Comparison of ENCODE assay signal across 13 cellular contexts in the genomic region with DNA sequence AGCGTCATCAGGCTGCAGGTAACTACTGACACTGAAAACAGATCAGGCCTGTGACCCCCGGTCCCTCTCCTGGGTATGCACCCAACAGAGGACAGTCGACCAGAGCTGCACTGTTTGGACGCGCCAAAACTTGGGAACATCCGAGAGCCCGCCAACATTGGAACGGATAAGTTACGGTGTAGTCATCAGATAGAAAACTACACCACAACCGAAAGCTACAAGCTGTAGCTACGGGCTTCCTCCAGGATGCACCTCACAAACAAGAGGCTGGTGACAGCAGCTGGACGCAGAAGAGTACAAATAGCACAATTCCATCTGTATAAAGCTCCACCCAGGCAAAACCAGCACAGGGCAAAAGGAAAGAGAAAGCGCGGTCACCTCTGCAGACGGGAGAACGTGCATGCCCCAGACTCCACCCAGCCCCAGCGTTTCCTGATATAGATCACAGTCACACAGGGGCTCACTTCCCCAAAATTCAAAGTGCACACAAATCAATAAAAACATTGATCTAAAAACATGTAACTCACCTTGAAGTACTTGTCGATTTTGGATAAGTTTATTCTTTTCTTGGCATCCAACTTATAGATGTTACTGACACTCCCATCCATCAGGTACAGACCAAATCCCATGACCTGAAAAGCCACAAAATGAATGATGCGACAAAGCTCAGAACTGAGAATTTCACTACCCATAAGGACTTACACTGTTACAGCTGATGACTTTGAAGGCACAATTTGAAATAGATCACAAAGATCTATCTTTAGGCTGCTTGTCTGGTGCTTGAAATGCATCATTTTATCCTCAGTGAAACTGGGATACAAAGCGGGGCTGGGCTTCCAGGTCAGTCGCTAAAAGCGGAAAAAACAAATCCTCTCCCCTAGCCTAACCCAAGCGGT. TPM values are rescaled to one million over a fixed set of nuclear protein-coding genes. Genes with fewer than 3 reads are reported as not detected.
DNase-seq lines count a peak whose midpoint lies in the region; ATAC-seq, FAIRE-seq and TF ChIP-seq lines count a peak whose summit lies in the region.
"Had no signal": no experiment of that assay in that cellular context is flagged by ENCODE, and none has a peak within 500 bp of the region (broad histone marks: within the 10 kb centered on the region; RNA-seq: fewer than 3 reads in every experiment).

No MANE protein-coding gene starts in this region.

- peaks cover 2% of the 10 kb centered on the region for H3K9me3 Mint-ChIP-seq in glutamatergic neuron (ENCODE audit: unreplicated experiment)
- H3K9me3 Mint-ChIP-seq in CD4-positive, alpha-beta T cell, result no peaks in the 10 kb centered on the region

- no peak overlapping the region for H3K4me3 Mint-ChIP-seq in glutamatergic neuron (ENCODE audit: unreplicated experiment)
- H3K4me3 Mint-ChIP-seq in CD4-positive, alpha-beta T cell, result no peak overlapping the region

- H3K27ac ChIP-seq in CD4-positive, alpha-beta T cell (ENCODE audit: low read depth, low read length), result no peak overlapping the region

- H3K27me3 Mint-ChIP-seq in glutamatergic neuron (ENCODE audit: unreplicated experiment), result peaks cover 3% of the 10 kb centered on the region
- H3K27me3 Mint-ChIP-seq in CD4-positive, alpha-beta T cell, result no peaks in the 10 kb centered on the region

- no peaks in the 10 kb centered on the region for H3K36me3 Mint-ChIP-seq in glutamatergic neuron (ENCODE audit: unreplicated experiment)
- no peaks in the 10 kb centered on the region for H3K36me3 Mint-ChIP-seq in CD4-positive, alpha-beta T cell (ENCODE audit: low read depth)

- ATAC-seq in GM19023 (IDR thresholded peaks at IDR 0.05; ENCODE audit: unreplicated experiment) (peak; percentile 85), GM21737 (IDR thresholded peaks at IDR 0.05; ENCODE audit: unreplicated experiment) (peak; percentile 89), HG03432 (IDR thresholded peaks at IDR 0.05; ENCODE audit: unreplicated experiment) (peak; percentile 97)
- no peak for ATAC-seq in CD4-positive, alpha-beta T cell (ENCODE audit: poor library complexity)
- ATAC-seq: activated CD4-positive, CD25-positive, alpha-beta regulatory T cell treated with anti-CD3 and anti-CD28 coated beads, Interleukin-2, amount 50 U/mL, for 24 hours; body of pancreas; left lobe of liver had no signal

- DNase-seq in glutamatergic neuron (no peak), HTR-8/SVneo (ENCODE audit: insufficient read length, low spot score) (no peak), DMS153 treated with DMSO at 0.1 percent for 48 hours (lab: John Stamatoyannopoulos, UW; ENCODE audit: unreplicated experiment) (no peak), T-helper 1 cell (no peak)
- no peak for DNase-seq in CD4-positive, alpha-beta T cell
- DNase-seq: body of pancreas, GDM1, IMR-90 had no signal

- no peaks in the 10 kb centered on the region for H3K4me1 Mint-ChIP-seq in glutamatergic neuron (ENCODE audit: low read depth, unreplicated experiment)
- H3K4me1 Mint-ChIP-seq in CD4-positive, alpha-beta T cell (ENCODE audit: low read depth), result no peaks in the 10 kb centered on the region

- intact Hi-C loops in CD4-positive, alpha-beta T cell (cut with DNase I, micrococcal nuclease), result no loop called here

- POLR2A ChIA-PET in CD4-positive, alpha-beta T cell (lab: Charles Lee), result no interaction called here

- no peak for FAIRE-seq in HTR-8/SVneo (lab: Jason Lieb, UNC)

- no peak for TF ChIP-seq CTCF in glutamatergic neuron (IDR thresholded peaks at IDR 0.05; ENCODE audit: partially characterized antibody, unreplicated experiment)
- TF ChIP-seq CTCF in CD4-positive, alpha-beta T cell (IDR thresholded peaks at IDR 0.05), result no peak

- CTCF ChIA-PET in CD4-positive, alpha-beta T cell (lab: Charles Lee), result no interaction called here

- H3K27me3 ChIP-seq in CD4-positive, alpha-beta T cell (ENCODE audit: control insufficient read depth, insufficient read depth, low read length), result no peaks in the 10 kb centered on the region
- H3K27me3 ChIP-seq: body of pancreas had no signal

- peak overlapping the region; percentile 21 for H3K27ac Mint-ChIP-seq in glutamatergic neuron (ENCODE audit: unreplicated experiment)
- no peak overlapping the region for H3K27ac Mint-ChIP-seq in CD4-positive, alpha-beta T cell

- no peaks in the 10 kb centered on the region for H3K9me3 ChIP-seq in CD4-positive, alpha-beta T cell (ENCODE audit: control insufficient read depth, low read length)
- H3K9me3 ChIP-seq: body of pancreas had no signal

RNA-seq across cellular contexts. Expression of a gene that starts 43.3 kb away (rescaled TPM):
- 143 TPM for total RNA-seq in glutamatergic neuron (ENCODE audit: unreplicated experiment)
- 1 to 10 TPM; 3.2 to 4.4 TPM for total RNA-seq in CD4-positive, alpha-beta T cell

Comparison
In these comparisons a context has a peak if more than half of its experiments do, and no peak if none do; other contexts are left out.
1. RNA of a gene that starts 43.3 kb away (total RNA-seq): 143 TPM in glutamatergic neuron (single experiment); 3.2 to 4.4 TPM in CD4-positive, alpha-beta T cell; every median in the first group is over 10 times any median in the second.